Comparison of ENCODE assay signal across 8 cellular contexts in the genomic region with DNA sequence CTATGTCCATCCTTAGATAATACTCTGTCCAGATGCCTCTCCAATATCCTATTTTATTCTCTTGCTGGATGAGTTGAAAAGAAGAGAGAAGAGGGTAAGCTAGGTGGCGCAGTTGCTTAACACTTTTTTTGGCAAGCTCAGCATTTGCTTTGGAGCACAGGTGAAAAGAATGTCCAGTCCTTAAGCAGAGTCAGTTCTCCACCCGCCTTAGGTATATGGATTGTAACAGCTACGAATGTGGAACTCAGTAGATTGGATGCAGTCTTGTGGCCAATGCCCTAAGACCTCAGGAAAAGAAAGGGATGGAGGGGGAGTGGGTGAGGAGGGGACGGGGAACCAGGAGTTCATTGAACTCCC.
DNase-seq lines count a peak whose midpoint lies in the region; ATAC-seq, FAIRE-seq and TF ChIP-seq lines count a peak whose summit lies in the region.

No MANE protein-coding gene starts in this region.

- H3K9me3 ChIP-seq in Panc1 (ENCODE audit: control insufficient read depth, insufficient read depth, low read depth, low read length) (no peaks in the 10 kb centered on the region), astrocyte (ENCODE audit: insufficient read depth, low read depth, low read length) (no peaks in the 10 kb centered on the region)

- H3K9me3 Mint-ChIP-seq in astrocyte (ENCODE audit: unreplicated experiment): no peaks in the 10 kb centered on the region

- ATAC-seq in GM21786 (IDR thresholded peaks at IDR 0.05; ENCODE audit: unreplicated experiment) (peak; percentile 69), Panc1 (peak; percentile 82)

- no peak overlapping the region for H3K9ac ChIP-seq in astrocyte (ENCODE audit: low read length)

- H3K27ac ChIP-seq in Panc1 (ENCODE audit: low read length) (no peak overlapping the region), astrocyte (ENCODE audit: low read depth, low read length) (no peak overlapping the region)

- no peaks in the 10 kb centered on the region for H3K4me1 ChIP-seq in Panc1 (ENCODE audit: control insufficient read depth, insufficient read depth, low read length)
- peaks cover 7% of the 10 kb centered on the region for H3K4me1 ChIP-seq in astrocyte (ENCODE audit: insufficient read depth, low read length)

- H3K27ac Mint-ChIP-seq in astrocyte (ENCODE audit: unreplicated experiment): no peak overlapping the region

- peaks cover 12% of the 10 kb centered on the region for H3K27me3 ChIP-seq in Panc1 (ENCODE audit: control insufficient read depth, insufficient read depth, low read length)
- peaks cover 39% of the 10 kb centered on the region for H3K27me3 ChIP-seq in astrocyte (ENCODE audit: insufficient read depth, low read length)

- no TSS peak for BruUV-seq in Panc1 (replicated peaks; lab: Mats Ljungman, UMichigan)

- peak overlapping the region in 1 of 2 experiments; percentile 60; a peak in 2 of 4 replicates for H3K4me3 ChIP-seq in Panc1 (ENCODE audit: low read depth in 2 of 2, low read length in 2 of 2)
- H3K4me3 ChIP-seq in astrocyte (ENCODE audit: insufficient read depth, low read depth, low read length): no peak overlapping the region

- H3K27me3 Mint-ChIP-seq in astrocyte (ENCODE audit: low read depth, unreplicated experiment): peaks cover 51% of the 10 kb centered on the region

- DNase-seq in EL (peak; percentile 56), Panc1 (ENCODE audit: low read depth, low spot score) (peak; percentile 50), astrocyte (ENCODE audit: low read depth) (peak; percentile 63), hypothalamus (lab: John Stamatoyannopoulos, UW) (peak in 33 of 51 donors; percentile 2 to 79 (median 37)), putamen (ENCODE audit: low spot score) (peak; percentile 63), epidermal melanocyte (ENCODE audit: insufficient read length, low spot score) (no peak)

- intact Hi-C loops in Panc1 (cut with micrococcal nuclease; ENCODE audit: unreplicated experiment): loop anchor here (1.0 to 10.0 kb wide), 3 partner anchors 116 to 582 kb away; no protein-coding TSS in a partner anchor

- peak overlapping the region; percentile 83 for H3K4me3 Mint-ChIP-seq in astrocyte (ENCODE audit: unreplicated experiment)

- peak; percentile 75 for TF ChIP-seq CTCF in LNCAP (IDR thresholded peaks at IDR 0.05)
- TF ChIP-seq CTCF in Panc1 (IDR thresholded peaks at IDR 0.05): peak; percentile 69
- TF ChIP-seq CTCF in astrocyte (IDR thresholded peaks at IDR 0.05; ENCODE audit: insufficient read depth, low read depth, low read length): peak; percentile 63

- H2AFZ ChIP-seq in astrocyte (ENCODE audit: low read depth, low read length): peak overlapping the region; percentile 77

- no peak for FAIRE-seq in astrocyte (lab: Jason Lieb, UNC)

- POLR2A ChIA-PET in Panc1 (lab: Charles Lee): no interaction called here

- H3K36me3 ChIP-seq in Panc1 (ENCODE audit: control insufficient read depth, insufficient read depth, low read length) (no peaks in the 10 kb centered on the region), astrocyte (ENCODE audit: insufficient read depth, low read length) (no peaks in the 10 kb centered on the region)

- H3K4me2 ChIP-seq in astrocyte (ENCODE audit: low read length): peak overlapping the region; percentile 91

- no peaks in the 10 kb centered on the region for H3K79me2 ChIP-seq in astrocyte (ENCODE audit: insufficient read depth, low read length)

- H4K20me1 ChIP-seq in astrocyte (ENCODE audit: insufficient read depth, low read length): no peaks in the 10 kb centered on the region

- CTCF ChIA-PET in Panc1 (lab: Charles Lee): interaction anchor here (1.0 kb wide), 2 partner anchors 75 to 112 kb away, joined by 3 to 5 read pairs; no protein-coding TSS in a partner anchor

- H3K36me3 Mint-ChIP-seq in astrocyte (ENCODE audit: low read depth, unreplicated experiment): no peaks in the 10 kb centered on the region

- in situ Hi-C loops in Panc1 (cut with HindIII; ENCODE audit: low pct_unique_long_range_greater_than_20kb, low sequenced_read_pairs): no loop called here

- peaks cover 2% of the 10 kb centered on the region for H3K4me1 Mint-ChIP-seq in astrocyte (ENCODE audit: low read depth, unreplicated experiment)
